Comparison of ENCODE assay signal across 1 cellular context in genomic region chr5:132293066-132293991, GRCh38.
TF ChIP-seq lines count a peak whose summit lies in the region.

No MANE protein-coding gene starts in this region.

TF ChIP-seq in SK-N-SH treated with all-trans-retinoic acid at 6 μM for 48 hours, 23 proteins besides CTCF, POLR2A, EP300 and RAD21 (continued from another document):
- no peak for TF ChIP-seq ESRRG (CRISPR knock-in tag; IDR thresholded peaks at IDR 0.05)
- TF ChIP-seq ARNTL (CRISPR knock-in tag; IDR thresholded peaks at IDR 0.05; ENCODE audit: borderline replicate concordance, low read depth), result no peak
- peak; percentile 36 for TF ChIP-seq CSRNP3 (CRISPR knock-in tag; IDR thresholded peaks at IDR 0.05)
